ENCODE assay signal across 24 cellular contexts in the genomic region with DNA sequence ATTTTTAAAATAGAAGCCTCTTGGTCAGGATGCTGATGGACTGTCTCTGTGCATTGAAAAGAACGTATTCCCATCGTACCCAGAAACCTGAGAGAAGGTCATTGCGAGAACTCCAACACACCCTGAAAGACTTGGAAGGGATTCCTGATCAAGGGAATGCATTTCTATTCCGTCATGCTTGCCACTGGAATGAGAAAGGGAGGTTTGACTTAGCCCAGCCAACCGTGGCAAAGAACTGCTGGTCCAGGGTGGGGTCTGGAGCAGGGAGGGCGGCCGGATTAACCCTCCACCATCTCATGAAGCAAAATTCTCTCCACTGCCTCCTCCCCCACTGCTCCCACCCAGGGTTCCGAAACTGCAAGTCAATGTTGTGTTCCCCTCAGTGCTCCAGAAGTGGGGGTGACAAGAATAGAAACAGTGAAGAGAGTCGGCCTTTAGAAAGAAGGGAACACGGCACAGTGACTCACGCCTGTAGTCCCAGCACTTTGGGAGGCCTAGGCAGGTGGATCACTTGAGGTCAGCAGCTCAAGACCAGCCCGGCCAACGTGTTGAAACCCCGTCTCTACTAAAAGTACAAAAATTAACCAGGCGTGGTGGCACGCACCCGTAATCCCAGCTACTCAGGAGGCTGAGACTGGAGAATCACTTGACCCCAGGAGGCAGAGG.
"Had no signal": no experiment of that assay in that cellular context is flagged by ENCODE, and none has a peak within 500 bp of the region (broad histone marks: within the 10 kb centered on the region; RNA-seq: fewer than 3 reads in every experiment).

No MANE protein-coding gene starts in this region.

- H3K4me3 ChIP-seq: coronary artery, heart right ventricle, lung, prostate gland, right lobe of liver, spleen, stomach had no signal

- H3K4me3 Mint-ChIP-seq: endodermal cell; natural killer cell treated with Interleukin-12 subunit alpha and Interleukin-12 subunit beta and Interleukin-15 and Interleukin-18, amount 100 ng/mL, for 72 hours; stimulated activated memory B cell treated with anti-CD40 and anti-IgM and Interleukin-4, amounts not matched to agents 10 μg/mL and 1 μg/mL and 100 μg/mL, for 72 hours had no signal

- H3K36me3 ChIP-seq: heart right ventricle, prostate gland, right lobe of liver, spleen, stomach had no signal

- H3K4me1 ChIP-seq: heart right ventricle, parathyroid adenoma, prostate gland, right lobe of liver, spleen, stomach had no signal

- H3K27ac ChIP-seq: coronary artery, heart right ventricle, parathyroid adenoma, prostate gland, right lobe of liver, spleen, stomach had no signal

- H3K36me3 Mint-ChIP-seq: natural killer cell treated with Interleukin-12 subunit alpha and Interleukin-12 subunit beta and Interleukin-15 and Interleukin-18, amount 100 ng/mL, for 72 hours; stimulated activated memory B cell treated with anti-CD40 and anti-IgM and Interleukin-4, amounts not matched to agents 10 μg/mL and 1 μg/mL and 100 μg/mL, for 72 hours had no signal

- ATAC-seq: heart right ventricle; left cardiac atrium; left ventricle myocardium superior; natural killer cell treated with Interleukin-12 subunit alpha and Interleukin-12 subunit beta and Interleukin-15 and Interleukin-18, amount 100 ng/mL, for 72 hours; right lobe of liver; stimulated activated memory B cell treated with anti-CD40 and anti-IgM and Interleukin-4, amounts not matched to agents 10 μg/mL and 1 μg/mL and 100 μg/mL, for 72 hours had no signal

- H3K9me3 Mint-ChIP-seq: endodermal cell; natural killer cell treated with Interleukin-12 subunit alpha and Interleukin-12 subunit beta and Interleukin-15 and Interleukin-18, amount 100 ng/mL, for 72 hours; stimulated activated memory B cell treated with anti-CD40 and anti-IgM and Interleukin-4, amounts not matched to agents 10 μg/mL and 1 μg/mL and 100 μg/mL, for 72 hours had no signal

- H3K9me3 ChIP-seq: heart right ventricle, prostate gland, right lobe of liver, spleen, stomach had no signal

- DNase-seq: effector CD4-positive, alpha-beta T cell; endodermal cell; heart right ventricle; hypothalamus; left cardiac atrium; left ventricle myocardium superior; mesenchymal stem cell; midbrain; occipital lobe; retina; right lobe of liver; spleen; stimulated activated CD4-positive, alpha-beta T cell treated with anti-CD3 and anti-CD28 coated beads, Interleukin-15, amount 100 ng/mL, for 24 hours; stimulated activated CD4-positive, alpha-beta T cell treated with anti-CD3 and anti-CD28 coated beads, Interleukin-1b, Interleukin-23, amount 100 ng/mL, for 48 hours; stimulated activated CD4-positive, alpha-beta T cell treated with anti-CD3 and anti-CD28 coated beads, Interleukin-4, amount 100 ng/mL, for 24 hours; stomach; substantia nigra; trophoblast cell had no signal

- H3K4me1 Mint-ChIP-seq: endodermal cell; stimulated activated memory B cell treated with anti-CD40 and anti-IgM and Interleukin-4, amounts not matched to agents 10 μg/mL and 1 μg/mL and 100 μg/mL, for 72 hours had no signal

- H3K27me3 ChIP-seq: right lobe of liver had no signal

- H3K27ac Mint-ChIP-seq: endodermal cell; natural killer cell treated with Interleukin-12 subunit alpha and Interleukin-12 subunit beta and Interleukin-15 and Interleukin-18, amount 100 ng/mL, for 72 hours; stimulated activated memory B cell treated with anti-CD40 and anti-IgM and Interleukin-4, amounts not matched to agents 10 μg/mL and 1 μg/mL and 100 μg/mL, for 72 hours had no signal

- H3K9ac ChIP-seq: parathyroid adenoma had no signal
